Comparison of ENCODE assay signal across 8 cellular contexts in the genomic region with DNA sequence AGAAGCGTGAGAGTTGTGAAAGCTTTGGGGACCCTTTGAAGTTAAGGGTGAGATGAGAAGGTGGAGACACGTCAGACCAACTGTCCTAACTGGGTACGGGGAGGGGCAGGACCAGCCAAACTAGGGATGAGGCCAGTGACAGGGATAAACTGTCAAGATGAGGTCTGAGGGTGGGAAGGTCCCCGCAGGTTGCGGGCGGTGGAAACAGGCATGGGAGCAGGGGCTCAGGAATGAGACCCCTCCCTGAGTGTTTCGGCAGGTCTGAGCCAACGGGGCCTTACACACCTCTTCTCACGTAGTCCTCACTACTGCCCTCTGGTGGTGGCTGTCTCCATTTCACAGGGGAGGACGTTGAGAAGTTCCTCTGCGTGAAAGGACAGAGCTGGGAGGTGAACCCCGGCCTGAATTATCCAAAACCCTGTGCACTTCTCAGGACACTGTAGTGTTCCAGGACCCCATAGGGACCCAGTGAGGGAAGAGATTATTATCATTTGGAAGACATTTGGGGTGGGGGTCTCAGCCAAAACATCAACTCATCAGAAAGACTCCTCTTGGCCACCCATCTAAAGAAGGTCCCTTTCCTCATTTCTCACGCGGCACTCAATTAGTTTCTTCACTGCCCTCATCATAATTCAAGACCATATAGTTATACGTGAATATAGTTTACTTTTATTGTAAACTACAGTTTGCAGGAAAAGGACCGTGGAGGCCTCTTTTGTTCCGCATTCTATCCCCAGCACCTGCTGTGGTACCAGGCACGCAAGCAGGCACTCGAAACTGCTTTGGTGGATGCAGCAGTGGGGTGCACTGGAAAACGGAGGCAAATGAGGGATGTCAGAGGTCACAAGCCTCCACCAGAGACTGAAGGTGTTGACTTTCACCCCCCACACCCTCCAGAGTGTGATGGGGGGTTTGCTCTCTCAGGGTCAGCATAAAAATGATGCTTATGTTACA. TPM values are rescaled to one million over a fixed set of nuclear protein-coding genes. Genes with fewer than 3 reads are reported as not detected.
DNase-seq lines count a peak whose midpoint lies in the region; ATAC-seq and TF ChIP-seq lines count a peak whose summit lies in the region.

No MANE protein-coding gene starts in this region.

- no peaks in the 10 kb centered on the region for H3K36me3 Mint-ChIP-seq in WTC11

- H3K27me3 Mint-ChIP-seq in WTC11 (ENCODE audit: low read depth), result peaks cover 21% of the 10 kb centered on the region

- H3K9me3 Mint-ChIP-seq in WTC11, result no peaks in the 10 kb centered on the region

- TF ChIP-seq CTCF in WTC11 (IDR thresholded peaks at IDR 0.05) (peak; percentile 94), kidney epithelial cell (IDR thresholded peaks at IDR 0.05; ENCODE audit: insufficient read depth, low read length, poor library complexity, severe bottlenecking) (peak; percentile 66)

- peak; percentile 73 for DNase-seq in EL
- peak; percentile 82 for DNase-seq in H7
- peak; percentile 67 for DNase-seq in NCI-H146 (lab: John Stamatoyannopoulos, UW)
- DNase-seq in WTC11 (ENCODE audit: low spot score), result peak; percentile 93
- peak in 54 of 61 donors; percentile 4 to 77 (median 46) for DNase-seq in caudate nucleus (lab: John Stamatoyannopoulos, UW)
- DNase-seq in kidney epithelial cell (ENCODE audit: low read depth), result no peak
- DNase-seq in stimulated activated CD4-positive, alpha-beta T cell treated with anti-CD3 and anti-CD28 coated beads, Interleukin-2, amount 100 ng/mL, for 4 hours (ENCODE audit: low read depth), result peak; percentile 87

- H3K4me3 Mint-ChIP-seq in WTC11, result no peak overlapping the region; the same call in 1 of the 2 replicates

- POLR2A ChIA-PET in WTC11 (lab: Charles Lee), result interaction anchor here (0.6 kb wide), 1 partner anchor 119 kb away, joined by 3 read pairs; no protein-coding TSS in a partner anchor

- no peak overlapping the region for H3K27ac ChIP-seq in caudate nucleus (ENCODE audit: low read depth, low read length)

- H3K27me3 ChIP-seq in H7 (ENCODE audit: control insufficient read depth, insufficient read depth, low read length) (no peaks in the 10 kb centered on the region), kidney epithelial cell (ENCODE audit: control insufficient read depth, insufficient read depth, low read length) (no peaks in the 10 kb centered on the region)

- H3K36me3 ChIP-seq in H7 (replicated peaks; ENCODE audit: control insufficient read depth, insufficient read depth, low read length), result no peaks in the 10 kb centered on the region
- H3K36me3 ChIP-seq in kidney epithelial cell (ENCODE audit: control insufficient read depth, insufficient read depth, low read length), result no peaks in the 10 kb centered on the region

- H3K4me1 Mint-ChIP-seq in WTC11, result peaks cover 5% of the 10 kb centered on the region; the same call in 1 of the 2 replicates

- CTCF ChIA-PET in WTC11 (lab: Charles Lee), result interaction anchor here (0.6 to 1.9 kb wide), 49 partner anchors 9 to 338 kb away, joined by 3 to 29 read pairs (median 4); partner anchors contain the start of genes ANP32B, NANS, TBC1D2 and TRIM14

- no peak overlapping the region for H3K27ac Mint-ChIP-seq in WTC11

- H3K4me3 ChIP-seq in H7 (ENCODE audit: insufficient read depth, low read depth, low read length) (no peak overlapping the region; the same call in 1 of the 2 replicates), kidney epithelial cell (ENCODE audit: low read depth, low read length) (no peak overlapping the region)

- ATAC-seq in WTC11 (peak; percentile 96), GM21360 (IDR thresholded peaks at IDR 0.05; ENCODE audit: unreplicated experiment) (no peak)

TF ChIP-seq in WTC11, 78 proteins besides CTCF, POLR2A, EP300 and RAD21:
- no peak for TF ChIP-seq E2F4 (CRISPR knock-in tag; IDR thresholded peaks at IDR 0.05; ENCODE audit: borderline replicate concordance, low read depth)
- no peak for TF ChIP-seq ZNF232 (CRISPR knock-in tag; IDR thresholded peaks at IDR 0.05)
- no peak for TF ChIP-seq ZNF512 (CRISPR knock-in tag; IDR thresholded peaks at IDR 0.05; ENCODE audit: borderline replicate concordance)
- TF ChIP-seq ZNF532 (CRISPR knock-in tag; IDR thresholded peaks at IDR 0.05; ENCODE audit: borderline replicate concordance), result no peak
TF ChIP-seq in WTC11: peak in this region for 0.

RNA-seq across cellular contexts. Expression of gene NANS, which starts 21.7 kb away (rescaled TPM):
- total RNA-seq in H7 (2014; rRNA removed; shearing (Covaris generic)), result 67.0 and 68.9 TPM in 2 replicates
- 57.9 to 66.7 TPM (median 61.3 TPM) in 3 replicates for total RNA-seq in WTC11 (2021)
- 56.8 and 73.6 TPM in 2 replicates for total RNA-seq in kidney epithelial cell

RNA-seq across cellular contexts. Expression of gene ANP32B, which starts 51.7 kb away (rescaled TPM):
- 6.7 and 10.6 TPM in 2 replicates for total RNA-seq in H7 (2014; rRNA removed; shearing (Covaris generic))
- total RNA-seq in WTC11 (2021) (149 to 156 TPM (median 150 TPM) in 3 replicates), kidney epithelial cell (21.8 and 24.1 TPM in 2 replicates)
